In the genomic region with DNA sequence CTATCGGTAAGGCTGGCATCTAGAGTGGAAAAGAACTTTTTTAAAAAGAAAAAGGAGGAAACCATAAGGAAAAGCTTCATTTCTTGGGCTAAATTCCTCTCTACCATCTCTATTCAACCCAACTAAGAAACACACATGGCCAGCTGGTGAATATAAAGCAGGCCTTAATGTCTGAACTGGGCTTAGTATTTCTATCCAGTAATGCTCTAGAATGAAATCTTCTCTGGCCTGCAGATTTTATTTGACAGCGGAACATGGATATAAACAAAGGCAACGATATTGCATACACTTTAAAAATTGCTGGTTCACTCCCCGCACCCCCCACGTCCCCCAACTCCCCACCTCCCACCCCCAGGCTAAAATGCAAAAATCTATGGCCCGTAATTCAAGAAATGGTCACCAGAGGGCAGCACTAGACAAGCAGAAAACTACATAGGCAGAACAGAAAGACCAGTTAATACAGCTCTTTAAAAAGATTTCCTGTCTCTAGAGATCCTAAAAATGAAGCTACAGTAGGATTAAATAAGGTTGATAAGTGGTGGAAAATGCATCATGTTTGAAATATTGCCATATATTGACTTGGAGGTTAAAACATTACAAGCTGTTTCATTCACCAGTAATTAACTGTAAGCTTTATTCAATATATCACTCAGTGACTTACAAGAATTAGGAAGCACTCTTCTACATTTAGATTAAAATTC, we compare ENCODE assay signal across 8 cellular contexts.
DNase-seq lines count a peak whose midpoint lies in the region; ATAC-seq, FAIRE-seq and TF ChIP-seq lines count a peak whose summit lies in the region.

No MANE protein-coding gene starts in this region.

- no peaks in the 10 kb centered on the region for H4K20me1 ChIP-seq in astrocyte (ENCODE audit: insufficient read depth, low read length)

- H3K4me2 ChIP-seq in A549 (peak overlapping the region; percentile 39), astrocyte (ENCODE audit: low read length) (peak overlapping the region; percentile 65)

- ATAC-seq in A549 (peak; percentile 54 to 68; a peak in 5 of 6 replicates), SK-N-SH treated with all-trans-retinoic acid at 6 μM for 48 hours (peak; percentile 83)

- DNase-seq in A549 (ENCODE audit: low read depth in 1 of 2, low spot score in 1 of 2) (peak; percentile 27 to 42), HTR-8/SVneo (ENCODE audit: insufficient read length, low spot score) (peak; percentile 48), astrocyte (ENCODE audit: low read depth) (no peak), iPS DF 6.9 (ENCODE audit: low read depth, low spot score) (peak; percentile 55), HuH-7.5 (ENCODE audit: low spot score) (no peak)
- peak; percentile 7 to 58 for DNase-seq in stimulated activated CD4-positive, alpha-beta T cell treated with anti-CD3 and anti-CD28 coated beads, Interleukin-1b, Interleukin-23, amount 100 ng/mL, for 4 hours (ENCODE audit: low read depth in 2 of 2)

- H3K27ac ChIP-seq in A549, result peak overlapping the region; percentile 70 to 80
- H3K27ac ChIP-seq in astrocyte (ENCODE audit: low read depth, low read length), result no peak overlapping the region
- no peak overlapping the region for H3K27ac ChIP-seq in iPS DF 6.9 (ENCODE audit: low read length)

- H3K4me3 Mint-ChIP-seq in astrocyte (ENCODE audit: unreplicated experiment), result no peak overlapping the region

- TF ChIP-seq POLR2A in A549 (IDR thresholded peaks at IDR 0.05; ENCODE audit: low read length), result no peak

- TF ChIP-seq EP300 in A549 (IDR thresholded peaks at IDR 0.05), result no peak

- FAIRE-seq in A549 (lab: Jason Lieb, UNC), result no peak
- no peak for FAIRE-seq in HTR-8/SVneo (lab: Jason Lieb, UNC)
- no peak for FAIRE-seq in astrocyte (lab: Jason Lieb, UNC)

- WGBS in A549 (ENCODE audit: missing lambda C conversion rate), result 19% methylated on average over 6 of the region's 6 CpGs
- no CpG with 5 or more reads among the region's 6 CpGs for WGBS in iPS DF 6.9 (ENCODE audit: insufficient coverage, insufficient read length)

- H3K4me1 Mint-ChIP-seq in astrocyte (ENCODE audit: low read depth, unreplicated experiment), result peaks cover 20% of the 10 kb centered on the region

- H3K9me3 ChIP-seq in A549 (no peaks in the 10 kb centered on the region), astrocyte (ENCODE audit: insufficient read depth, low read depth, low read length) (no peaks in the 10 kb centered on the region), iPS DF 6.9 (ENCODE audit: control insufficient read depth, insufficient read depth, low read length) (no peaks in the 10 kb centered on the region)

- peak; percentile 70 for TF ChIP-seq CTCF in A549 (IDR thresholded peaks at IDR 0.05)
- peak; percentile 62 for TF ChIP-seq CTCF in GM12873 (IDR thresholded peaks at IDR 0.05; ENCODE audit: insufficient read depth, low read depth, low read length, missing control alignments)
- peak; percentile 51 for TF ChIP-seq CTCF in astrocyte (IDR thresholded peaks at IDR 0.05; ENCODE audit: insufficient read depth, low read depth, low read length)

- CTCF ChIA-PET in A549 (lab: Yijun Ruan, JAX), result interaction anchor here (0.6 to 4.6 kb wide), 49 partner anchors 10 to 407 kb away, joined by 3 to 41 read pairs (median 3); partner anchors contain the start of gene GALNT7

- TF ChIP-seq RAD21 in A549 (conservative IDR thresholded peaks at IDR 0.05 in 1 of 2, IDR thresholded peaks at IDR 0.05 in 1 of 2), result peak; percentile 72 to 82

- no peak overlapping the region for H3K27ac Mint-ChIP-seq in astrocyte (ENCODE audit: unreplicated experiment)

- H3K4me3 ChIP-seq in A549, result no peak overlapping the region
- H3K4me3 ChIP-seq in astrocyte (ENCODE audit: insufficient read depth, low read depth, low read length), result no peak overlapping the region
- no peak overlapping the region for H3K4me3 ChIP-seq in iPS DF 6.9 (ENCODE audit: low read length)

- H3K9ac ChIP-seq in astrocyte (ENCODE audit: low read length), result peak overlapping the region; percentile 46

- POLR2A ChIA-PET in A549 (lab: Yijun Ruan, JAX), result interaction anchor here (0.7 to 1.2 kb wide), 4 partner anchors 155 to 800 kb away, joined by 3 to 8 read pairs (median 4); partner anchors contain the start of genes GALNT7 and HMGB2

- H2AFZ ChIP-seq in astrocyte (ENCODE audit: low read depth, low read length), result no peak overlapping the region

- H3K4me1 ChIP-seq in A549, result peaks cover 23% of the 10 kb centered on the region
- H3K4me1 ChIP-seq in astrocyte (ENCODE audit: insufficient read depth, low read length), result peaks cover 11% of the 10 kb centered on the region
- H3K4me1 ChIP-seq in iPS DF 6.9 (ENCODE audit: control insufficient read depth, insufficient read depth, low read length), result no peaks in the 10 kb centered on the region

- peaks cover 2% of the 10 kb centered on the region for H3K9me3 Mint-ChIP-seq in astrocyte (ENCODE audit: unreplicated experiment)

- no peaks in the 10 kb centered on the region for H3K36me3 Mint-ChIP-seq in astrocyte (ENCODE audit: low read depth, unreplicated experiment)

- H3K36me3 ChIP-seq in astrocyte (ENCODE audit: insufficient read depth, low read length), result no peaks in the 10 kb centered on the region
- H3K36me3 ChIP-seq in iPS DF 6.9 (ENCODE audit: control insufficient read depth, insufficient read depth, low read length), result no peaks in the 10 kb centered on the region

- H3K79me2 ChIP-seq in astrocyte (ENCODE audit: insufficient read depth, low read length), result no peaks in the 10 kb centered on the region

- H3K27me3 ChIP-seq in astrocyte (ENCODE audit: insufficient read depth, low read length), result no peaks in the 10 kb centered on the region
- no peaks in the 10 kb centered on the region for H3K27me3 ChIP-seq in iPS DF 6.9 (ENCODE audit: control insufficient read depth, insufficient read depth, low read length)

- H3K27me3 Mint-ChIP-seq in astrocyte (ENCODE audit: low read depth, unreplicated experiment), result no peaks in the 10 kb centered on the region

TF ChIP-seq in A549, 52 proteins besides CTCF, POLR2A, EP300 and RAD21:
- TF ChIP-seq RCOR1 (IDR thresholded peaks at IDR 0.05; ENCODE audit: low read depth, low read length) (no peak), SMC3 (IDR thresholded peaks at IDR 0.05) (peak; percentile 78)

TF ChIP-seq in SK-N-SH treated with all-trans-retinoic acid at 6 μM for 48 hours, 23 proteins besides CTCF, POLR2A, EP300 and RAD21 (continues in another document):
- TF ChIP-seq ZNF70 (CRISPR knock-in tag; IDR thresholded peaks at IDR 0.05) (no peak), RARB (CRISPR knock-in tag; IDR thresholded peaks at IDR 0.05) (no peak), PPARA (CRISPR knock-in tag; IDR thresholded peaks at IDR 0.05; ENCODE audit: borderline replicate concordance) (no peak), OSR1 (CRISPR knock-in tag; IDR thresholded peaks at IDR 0.05) (no peak), ZC3H10 (CRISPR knock-in tag; IDR thresholded peaks at IDR 0.05) (no peak), ZNF565 (CRISPR knock-in tag; conservative IDR thresholded peaks at IDR 0.05; ENCODE audit: low read depth) (no peak), ZFP3 (CRISPR knock-in tag; IDR thresholded peaks at IDR 0.05) (no peak)
- TF ChIP-seq, protein P1, sequence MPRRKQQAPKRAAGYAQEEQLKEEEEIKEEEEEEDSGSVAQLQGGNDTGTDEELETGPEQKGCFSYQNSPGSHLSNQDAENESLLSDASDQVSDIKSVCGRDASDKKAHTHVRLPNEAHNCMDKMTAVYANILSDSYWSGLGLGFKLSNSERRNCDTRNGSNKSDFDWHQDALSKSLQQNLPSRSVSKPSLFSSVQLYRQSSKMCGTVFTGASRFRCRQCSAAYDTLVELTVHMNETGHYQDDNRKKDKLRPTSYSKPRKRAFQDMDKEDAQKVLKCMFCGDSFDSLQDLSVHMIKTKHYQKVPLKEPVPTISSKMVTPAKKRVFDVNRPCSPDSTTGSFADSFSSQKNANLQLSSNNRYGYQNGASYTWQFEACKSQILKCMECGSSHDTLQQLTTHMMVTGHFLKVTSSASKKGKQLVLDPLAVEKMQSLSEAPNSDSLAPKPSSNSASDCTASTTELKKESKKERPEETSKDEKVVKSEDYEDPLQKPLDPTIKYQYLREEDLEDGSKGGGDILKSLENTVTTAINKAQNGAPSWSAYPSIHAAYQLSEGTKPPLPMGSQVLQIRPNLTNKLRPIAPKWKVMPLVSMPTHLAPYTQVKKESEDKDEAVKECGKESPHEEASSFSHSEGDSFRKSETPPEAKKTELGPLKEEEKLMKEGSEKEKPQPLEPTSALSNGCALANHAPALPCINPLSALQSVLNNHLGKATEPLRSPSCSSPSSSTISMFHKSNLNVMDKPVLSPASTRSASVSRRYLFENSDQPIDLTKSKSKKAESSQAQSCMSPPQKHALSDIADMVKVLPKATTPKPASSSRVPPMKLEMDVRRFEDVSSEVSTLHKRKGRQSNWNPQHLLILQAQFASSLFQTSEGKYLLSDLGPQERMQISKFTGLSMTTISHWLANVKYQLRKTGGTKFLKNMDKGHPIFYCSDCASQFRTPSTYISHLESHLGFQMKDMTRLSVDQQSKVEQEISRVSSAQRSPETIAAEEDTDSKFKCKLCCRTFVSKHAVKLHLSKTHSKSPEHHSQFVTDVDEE (CRISPR knock-in tag; IDR thresholded peaks at IDR 0.05), result no peak
- TF ChIP-seq, protein P2, sequence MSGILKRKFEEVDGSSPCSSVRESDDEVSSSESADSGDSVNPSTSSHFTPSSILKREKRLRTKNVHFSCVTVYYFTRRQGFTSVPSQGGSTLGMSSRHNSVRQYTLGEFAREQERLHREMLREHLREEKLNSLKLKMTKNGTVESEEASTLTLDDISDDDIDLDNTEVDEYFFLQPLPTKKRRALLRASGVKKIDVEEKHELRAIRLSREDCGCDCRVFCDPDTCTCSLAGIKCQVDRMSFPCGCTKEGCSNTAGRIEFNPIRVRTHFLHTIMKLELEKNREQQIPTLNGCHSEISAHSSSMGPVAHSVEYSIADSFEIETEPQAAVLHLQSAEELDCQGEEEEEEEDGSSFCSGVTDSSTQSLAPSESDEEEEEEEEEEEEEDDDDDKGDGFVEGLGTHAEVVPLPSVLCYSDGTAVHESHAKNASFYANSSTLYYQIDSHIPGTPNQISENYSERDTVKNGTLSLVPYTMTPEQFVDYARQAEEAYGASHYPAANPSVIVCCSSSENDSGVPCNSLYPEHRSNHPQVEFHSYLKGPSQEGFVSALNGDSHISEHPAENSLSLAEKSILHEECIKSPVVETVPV (CRISPR knock-in tag; IDR thresholded peaks at IDR 0.05), result no peak

Comparison
In these comparisons a context has a peak if more than half of its experiments do, and no peak if none do; other contexts are left out.
1. DNase-seq: peak in A549 (2 of 2), HTR-8/SVneo (single experiment), iPS DF 6.9 (single experiment) and stimulated activated CD4-positive, alpha-beta T cell treated with anti-CD3 and anti-CD28 coated beads, Interleukin-1b, Interleukin-23, amount 100 ng/mL, for 4 hours (2 of 2); none in astrocyte (single experiment) and HuH-7.5 (single experiment).
2. H3K27ac ChIP-seq: peak in A549 (2 of 2); none in astrocyte (single experiment) and iPS DF 6.9 (single experiment).
3. Peak in every context shown above with its lines, with median percentiles within 50 percentile points of each other: CTCF ChIP-seq.